In genomic region chr7:100626530-100627237, GRCh38 we compare ENCODE assay signal across 1 cellular context.
TF ChIP-seq lines count a peak whose summit lies in the region.

No MANE protein-coding gene starts in this region.

TF ChIP-seq in K562, 482 proteins besides CTCF, POLR2A, EP300 and RAD21 (continued from another document):
- TF ChIP-seq ZBTB9 (CRISPR knock-in tag; IDR thresholded peaks at IDR 0.05) (no peak), ETV5 (CRISPR knock-in tag; IDR thresholded peaks at IDR 0.05; ENCODE audit: low read depth) (peak; percentile 64; the same call in 1 of the 2 replicates), DACH1 (IDR thresholded peaks at IDR 0.05; ENCODE audit: partially characterized antibody) (no peak), HNRNPLL (IDR thresholded peaks at IDR 0.05; ENCODE audit: low read depth, low read length, poor library complexity, severe bottlenecking) (peak; percentile 38), GABPB1 (CRISPR knock-in tag; IDR thresholded peaks at IDR 0.05) (peak; percentile 52; the same call in 1 of the 2 replicates), HDAC1 (IDR thresholded peaks at IDR 0.05) (peak in 1 of 2 experiments; percentile 46; a peak in 1 of 4 replicates), CCNT2 (IDR thresholded peaks at IDR 0.05; ENCODE audit: borderline replicate concordance, extremely low read depth, insufficient read length, low read depth, low read length) (peak; percentile 39), YY1 (IDR thresholded peaks at IDR 0.05; ENCODE audit: borderline replicate concordance in 1 of 3, control insufficient read depth in 1 of 3, extremely low read depth in 1 of 3, insufficient read depth in 3 of 3, insufficient read length in 1 of 3, insufficient replicate concordance in 2 of 3, low read depth in 1 of 3, low read length in 2 of 3) (peak in 2 of 3 experiments; percentile 9 to 11), L3MBTL2 (IDR thresholded peaks at IDR 0.05) (peak; percentile 26; the same call in 1 of the 2 replicates), ZNF146 (CRISPR knock-in tag; IDR thresholded peaks at IDR 0.05; ENCODE audit: unreplicated experiment) (peak; percentile 3), NRF1 (conservative IDR thresholded peaks at IDR 0.05 in 1 of 2, IDR thresholded peaks at IDR 0.05 in 1 of 2) (peak; percentile 75 to 78), NELFE (IDR thresholded peaks at IDR 0.05; ENCODE audit: insufficient read depth, insufficient read length) (no peak), FUS (optimal IDR thresholded peaks at IDR 0.05; ENCODE audit: low read depth, low read length) (no peak), KDM2B (CRISPR knock-in tag; IDR thresholded peaks at IDR 0.05) (0 out of 2 replicates have a peak, but pooled peaks have one; percentile 31), ELF1 (tag; IDR thresholded peaks at IDR 0.05) (no peak), SIN3A (IDR thresholded peaks at IDR 0.05; ENCODE audit: borderline replicate concordance in 2 of 2, control insufficient read depth in 1 of 2, low read depth in 2 of 2, low read length in 2 of 2) (peak; percentile 47 to 84; a peak in 1 of 4 replicates), MCM3 (IDR thresholded peaks at IDR 0.05) (no peak), TAF1 (IDR thresholded peaks at IDR 0.05; ENCODE audit: control insufficient read depth, extremely low read depth, insufficient read depth, low read length, severe bottlenecking) (peak; percentile 72), TFAM (CRISPR knock-in tag; conservative IDR thresholded peaks at IDR 0.05) (no peak), SUPT5H (IDR thresholded peaks at IDR 0.05) (peak; percentile 65), PHF20 (IDR thresholded peaks at IDR 0.05; ENCODE audit: partially characterized antibody) (peak; percentile 32), TEAD1 (CRISPR knock-in tag; IDR thresholded peaks at IDR 0.05) (no peak), HMGN3 (IDR thresholded peaks at IDR 0.05; ENCODE audit: borderline replicate concordance, extremely low read depth, insufficient read length, low read depth, low read length) (peak; percentile 80), ARID4B (CRISPR knock-in tag; IDR thresholded peaks at IDR 0.05) (0 out of 2 replicates have a peak, but pooled peaks have one; percentile 20), RBFOX2 (IDR thresholded peaks at IDR 0.05; ENCODE audit: low read depth, low read length) (peak; percentile 70), CBX2 (IDR thresholded peaks at IDR 0.05; ENCODE audit: insufficient read depth, low read length, poor library complexity, severe bottlenecking) (no peak), POLR2G (IDR thresholded peaks at IDR 0.05; ENCODE audit: low read depth, low read length) (peak; percentile 78), ZBTB7A (IDR thresholded peaks at IDR 0.05; ENCODE audit: borderline replicate concordance, control insufficient read depth, low read depth, low read length) (peak; percentile 90), NR1H2 (CRISPR knock-in tag; IDR thresholded peaks at IDR 0.05) (0 out of 2 replicates have a peak, but pooled peaks have one; percentile 32), NR3C1 (CRISPR knock-in tag; IDR thresholded peaks at IDR 0.05) (no peak), ATF1 (CRISPR knock-in tag; IDR thresholded peaks at IDR 0.05) (no peak), ATF1 (tag; IDR thresholded peaks at IDR 0.05) (peak; percentile 54; the same call in 1 of the 2 replicates), ZNF407 (IDR thresholded peaks at IDR 0.05; ENCODE audit: low read depth) (no peak), MAX (CRISPR knock-in tag; IDR thresholded peaks at IDR 0.05) (0 out of 2 replicates have a peak, but pooled peaks have one; percentile 25), ZNF134 (CRISPR knock-in tag; conservative IDR thresholded peaks at IDR 0.05) (no peak)
- TF ChIP-seq, protein P1, sequence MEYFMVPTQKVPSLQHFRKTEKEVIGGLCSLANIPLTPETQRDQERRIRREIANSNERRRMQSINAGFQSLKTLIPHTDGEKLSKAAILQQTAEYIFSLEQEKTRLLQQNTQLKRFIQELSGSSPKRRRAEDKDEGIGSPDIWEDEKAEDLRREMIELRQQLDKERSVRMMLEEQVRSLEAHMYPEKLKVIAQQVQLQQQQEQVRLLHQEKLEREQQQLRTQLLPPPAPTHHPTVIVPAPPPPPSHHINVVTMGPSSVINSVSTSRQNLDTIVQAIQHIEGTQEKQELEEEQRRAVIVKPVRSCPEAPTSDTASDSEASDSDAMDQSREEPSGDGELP (CRISPR knock-in tag; IDR thresholded peaks at IDR 0.05; ENCODE audit: borderline replicate concordance) = peak; percentile 37; the same call in 1 of the 2 replicates
- TF ChIP-seq, protein P2, sequence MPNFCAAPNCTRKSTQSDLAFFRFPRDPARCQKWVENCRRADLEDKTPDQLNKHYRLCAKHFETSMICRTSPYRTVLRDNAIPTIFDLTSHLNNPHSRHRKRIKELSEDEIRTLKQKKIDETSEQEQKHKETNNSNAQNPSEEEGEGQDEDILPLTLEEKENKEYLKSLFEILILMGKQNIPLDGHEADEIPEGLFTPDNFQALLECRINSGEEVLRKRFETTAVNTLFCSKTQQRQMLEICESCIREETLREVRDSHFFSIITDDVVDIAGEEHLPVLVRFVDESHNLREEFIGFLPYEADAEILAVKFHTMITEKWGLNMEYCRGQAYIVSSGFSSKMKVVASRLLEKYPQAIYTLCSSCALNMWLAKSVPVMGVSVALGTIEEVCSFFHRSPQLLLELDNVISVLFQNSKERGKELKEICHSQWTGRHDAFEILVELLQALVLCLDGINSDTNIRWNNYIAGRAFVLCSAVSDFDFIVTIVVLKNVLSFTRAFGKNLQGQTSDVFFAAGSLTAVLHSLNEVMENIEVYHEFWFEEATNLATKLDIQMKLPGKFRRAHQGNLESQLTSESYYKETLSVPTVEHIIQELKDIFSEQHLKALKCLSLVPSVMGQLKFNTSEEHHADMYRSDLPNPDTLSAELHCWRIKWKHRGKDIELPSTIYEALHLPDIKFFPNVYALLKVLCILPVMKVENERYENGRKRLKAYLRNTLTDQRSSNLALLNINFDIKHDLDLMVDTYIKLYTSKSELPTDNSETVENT (CRISPR knock-in tag; IDR thresholded peaks at IDR 0.05) = no peak
- TF ChIP-seq, protein P3, sequence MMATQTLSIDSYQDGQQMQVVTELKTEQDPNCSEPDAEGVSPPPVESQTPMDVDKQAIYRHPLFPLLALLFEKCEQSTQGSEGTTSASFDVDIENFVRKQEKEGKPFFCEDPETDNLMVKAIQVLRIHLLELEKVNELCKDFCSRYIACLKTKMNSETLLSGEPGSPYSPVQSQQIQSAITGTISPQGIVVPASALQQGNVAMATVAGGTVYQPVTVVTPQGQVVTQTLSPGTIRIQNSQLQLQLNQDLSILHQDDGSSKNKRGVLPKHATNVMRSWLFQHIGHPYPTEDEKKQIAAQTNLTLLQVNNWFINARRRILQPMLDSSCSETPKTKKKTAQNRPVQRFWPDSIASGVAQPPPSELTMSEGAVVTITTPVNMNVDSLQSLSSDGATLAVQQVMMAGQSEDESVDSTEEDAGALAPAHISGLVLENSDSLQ (IDR thresholded peaks at IDR 0.05) = peak; percentile 62
- TF ChIP-seq, protein P4, sequence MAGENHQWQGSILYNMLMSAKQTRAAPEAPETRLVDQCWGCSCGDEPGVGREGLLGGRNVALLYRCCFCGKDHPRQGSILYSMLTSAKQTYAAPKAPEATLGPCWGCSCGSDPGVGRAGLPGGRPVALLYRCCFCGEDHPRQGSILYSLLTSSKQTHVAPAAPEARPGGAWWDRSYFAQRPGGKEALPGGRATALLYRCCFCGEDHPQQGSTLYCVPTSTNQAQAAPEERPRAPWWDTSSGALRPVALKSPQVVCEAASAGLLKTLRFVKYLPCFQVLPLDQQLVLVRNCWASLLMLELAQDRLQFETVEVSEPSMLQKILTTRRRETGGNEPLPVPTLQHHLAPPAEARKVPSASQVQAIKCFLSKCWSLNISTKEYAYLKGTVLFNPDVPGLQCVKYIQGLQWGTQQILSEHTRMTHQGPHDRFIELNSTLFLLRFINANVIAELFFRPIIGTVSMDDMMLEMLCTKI (IDR thresholded peaks at IDR 0.05; ENCODE audit: partially characterized antibody) = no peak
